2 cellular contexts compared by ENCODE assay signal in genomic region chr17:28705728-28706334, GRCh38.
TF ChIP-seq lines count a peak whose summit lies in the region.

No MANE protein-coding gene starts in this region.

TF ChIP-seq in HCT116, 20 proteins besides CTCF, POLR2A, EP300 and RAD21:
- TF ChIP-seq EZH2phosphoT487 (IDR thresholded peaks at IDR 0.05; ENCODE audit: borderline replicate concordance), result no peak
- no peak for TF ChIP-seq CBX3 (IDR thresholded peaks at IDR 0.05; ENCODE audit: low read depth)
- TF ChIP-seq SRF (IDR thresholded peaks at IDR 0.05; ENCODE audit: low read depth), result no peak
- TF ChIP-seq ELF1 (IDR thresholded peaks at IDR 0.05; ENCODE audit: borderline replicate concordance, low read depth), result no peak
- TF ChIP-seq POLR2AphosphoS5 (IDR thresholded peaks at IDR 0.05; ENCODE audit: low read depth, low read length), result no peak
- TF ChIP-seq YY1 (IDR thresholded peaks at IDR 0.05; ENCODE audit: extremely low read depth, insufficient replicate concordance, low read depth, low read length), result no peak
- TF ChIP-seq TCF7L2 (IDR thresholded peaks at IDR 0.05; ENCODE audit: borderline replicate concordance, extremely low read depth, insufficient read depth, insufficient read length), result no peak
- no peak for TF ChIP-seq SIN3A (IDR thresholded peaks at IDR 0.05; ENCODE audit: low read depth)
TF ChIP-seq in HCT116: peak in this region for 0.

TF ChIP-seq in GM12878, 131 proteins besides CTCF, POLR2A, EP300 and RAD21:
- TF ChIP-seq ZZZ3 (IDR thresholded peaks at IDR 0.05; ENCODE audit: control insufficient read depth, insufficient read length, low read depth) (no peak), FOXM1 (IDR thresholded peaks at IDR 0.05; ENCODE audit: low read depth, low read length) (no peak), BMI1 (IDR thresholded peaks at IDR 0.05; ENCODE audit: borderline replicate concordance) (no peak), RELA (IDR thresholded peaks at IDR 0.05; ENCODE audit: borderline replicate concordance, partially characterized antibody) (no peak), HCFC1 (IDR thresholded peaks at IDR 0.05; ENCODE audit: low read length) (no peak), NFYA (IDR thresholded peaks at IDR 0.05; ENCODE audit: borderline replicate concordance, low read depth, low read length) (no peak), ZSCAN29 (IDR thresholded peaks at IDR 0.05) (no peak), POLR2AphosphoS2 (IDR thresholded peaks at IDR 0.05; ENCODE audit: low read depth, low read length) (no peak), ZNF24 (IDR thresholded peaks at IDR 0.05) (no peak), RBBP5 (conservative IDR thresholded peaks at IDR 0.05) (no peak), GATAD2B (conservative IDR thresholded peaks at IDR 0.05; ENCODE audit: low read depth) (no peak), SREBF2 (IDR thresholded peaks at IDR 0.05; ENCODE audit: low read length) (no peak), MXI1 (IDR thresholded peaks at IDR 0.05; ENCODE audit: low read depth, low read length) (no peak), ZNF622 (IDR thresholded peaks at IDR 0.05) (no peak)
